ENCODE assay signal across 1 cellular context in the genomic region with DNA sequence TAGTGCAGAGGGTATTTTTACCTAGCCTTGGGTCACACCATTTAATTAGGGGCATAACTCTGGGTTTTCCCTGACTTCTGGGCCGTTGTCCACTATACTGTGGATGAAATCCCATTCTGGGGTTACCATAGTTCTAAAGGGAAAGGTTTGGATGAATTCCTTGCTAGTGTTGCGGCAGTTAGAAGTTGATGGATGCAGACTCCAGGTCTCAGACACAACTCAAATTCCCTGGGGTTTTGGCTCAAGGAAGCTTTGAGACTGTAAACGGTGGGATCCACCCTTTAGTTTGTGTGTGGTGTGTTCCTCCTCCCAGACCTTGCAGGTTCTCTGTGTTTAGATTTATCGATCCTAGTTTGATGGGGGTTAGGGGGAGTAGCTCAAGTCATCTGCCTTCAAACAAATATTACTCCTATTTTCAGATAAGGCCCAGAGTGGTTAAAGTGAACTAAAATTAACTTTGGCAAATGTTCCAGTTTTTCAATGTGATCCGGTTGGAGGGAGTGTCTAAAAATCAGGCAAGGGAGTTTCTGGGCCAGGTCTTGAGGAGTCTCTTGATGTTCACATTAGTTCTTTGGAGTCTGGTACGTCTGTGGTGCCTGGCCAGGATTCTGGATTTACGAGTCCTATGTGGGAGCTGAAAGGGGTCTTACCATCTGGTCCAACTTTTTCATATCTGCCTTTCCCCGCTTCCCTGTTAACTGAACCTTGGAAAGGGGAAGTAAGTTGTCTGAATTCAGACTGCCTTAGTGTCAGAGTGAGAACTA.
TF ChIP-seq lines count a peak whose summit lies in the region.

No MANE protein-coding gene starts in this region.

TF ChIP-seq in GM12878, 131 proteins besides CTCF, POLR2A, EP300 and RAD21:
- TF ChIP-seq CBX3 (IDR thresholded peaks at IDR 0.05; ENCODE audit: borderline replicate concordance, low read depth) (no peak), ZNF24 (IDR thresholded peaks at IDR 0.05) (no peak), MTA3 (IDR thresholded peaks at IDR 0.05; ENCODE audit: borderline replicate concordance, low read length) (no peak), SP1 (IDR thresholded peaks at IDR 0.05; ENCODE audit: low read depth, low read length) (no peak), DPF2 (IDR thresholded peaks at IDR 0.05) (no peak), PAX8 (IDR thresholded peaks at IDR 0.05) (0 out of 2 replicates have a peak, but pooled peaks have one; percentile 35), NBN (IDR thresholded peaks at IDR 0.05) (no peak), EZH2 (IDR thresholded peaks at IDR 0.05; ENCODE audit: borderline replicate concordance, control insufficient read depth, low read depth, low read length) (no peak), ZSCAN29 (IDR thresholded peaks at IDR 0.05) (no peak), RB1 (IDR thresholded peaks at IDR 0.05; ENCODE audit: borderline replicate concordance) (no peak), NR2C1 (IDR thresholded peaks at IDR 0.05) (no peak), IKZF2 (IDR thresholded peaks at IDR 0.05) (peak; percentile 51 to 53; a peak in 2 of 4 replicates), ELK1 (IDR thresholded peaks at IDR 0.05; ENCODE audit: low read depth, low read length) (no peak), IRF4 (IDR thresholded peaks at IDR 0.05; ENCODE audit: low read depth, low read length) (no peak), MEF2B (IDR thresholded peaks at IDR 0.05; ENCODE audit: partially characterized antibody, poor library complexity, severe bottlenecking) (no peak), ZNF622 (IDR thresholded peaks at IDR 0.05) (no peak), IKZF1 (conservative IDR thresholded peaks at IDR 0.05) (peak; percentile 57)
- TF ChIP-seq, protein P1, sequence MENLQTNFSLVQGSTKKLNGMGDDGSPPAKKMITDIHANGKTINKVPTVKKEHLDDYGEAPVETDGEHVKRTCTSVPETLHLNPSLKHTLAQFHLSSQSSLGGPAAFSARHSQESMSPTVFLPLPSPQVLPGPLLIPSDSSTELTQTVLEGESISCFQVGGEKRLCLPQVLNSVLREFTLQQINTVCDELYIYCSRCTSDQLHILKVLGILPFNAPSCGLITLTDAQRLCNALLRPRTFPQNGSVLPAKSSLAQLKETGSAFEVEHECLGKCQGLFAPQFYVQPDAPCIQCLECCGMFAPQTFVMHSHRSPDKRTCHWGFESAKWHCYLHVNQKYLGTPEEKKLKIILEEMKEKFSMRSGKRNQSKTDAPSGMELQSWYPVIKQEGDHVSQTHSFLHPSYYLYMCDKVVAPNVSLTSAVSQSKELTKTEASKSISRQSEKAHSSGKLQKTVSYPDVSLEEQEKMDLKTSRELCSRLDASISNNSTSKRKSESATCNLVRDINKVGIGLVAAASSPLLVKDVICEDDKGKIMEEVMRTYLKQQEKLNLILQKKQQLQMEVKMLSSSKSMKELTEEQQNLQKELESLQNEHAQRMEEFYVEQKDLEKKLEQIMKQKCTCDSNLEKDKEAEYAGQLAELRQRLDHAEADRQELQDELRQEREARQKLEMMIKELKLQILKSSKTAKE (IDR thresholded peaks at IDR 0.05; ENCODE audit: low read depth, poor library complexity, severe bottlenecking), result no peak
- TF ChIP-seq, protein P2, sequence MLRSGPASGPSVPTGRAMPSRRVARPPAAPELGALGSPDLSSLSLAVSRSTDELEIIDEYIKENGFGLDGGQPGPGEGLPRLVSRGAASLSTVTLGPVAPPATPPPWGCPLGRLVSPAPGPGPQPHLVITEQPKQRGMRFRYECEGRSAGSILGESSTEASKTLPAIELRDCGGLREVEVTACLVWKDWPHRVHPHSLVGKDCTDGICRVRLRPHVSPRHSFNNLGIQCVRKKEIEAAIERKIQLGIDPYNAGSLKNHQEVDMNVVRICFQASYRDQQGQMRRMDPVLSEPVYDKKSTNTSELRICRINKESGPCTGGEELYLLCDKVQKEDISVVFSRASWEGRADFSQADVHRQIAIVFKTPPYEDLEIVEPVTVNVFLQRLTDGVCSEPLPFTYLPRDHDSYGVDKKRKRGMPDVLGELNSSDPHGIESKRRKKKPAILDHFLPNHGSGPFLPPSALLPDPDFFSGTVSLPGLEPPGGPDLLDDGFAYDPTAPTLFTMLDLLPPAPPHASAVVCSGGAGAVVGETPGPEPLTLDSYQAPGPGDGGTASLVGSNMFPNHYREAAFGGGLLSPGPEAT (IDR thresholded peaks at IDR 0.05; ENCODE audit: low read depth), result 0 out of 2 replicates have a peak, but pooled peaks have one; percentile 43
- TF ChIP-seq, protein P3, sequence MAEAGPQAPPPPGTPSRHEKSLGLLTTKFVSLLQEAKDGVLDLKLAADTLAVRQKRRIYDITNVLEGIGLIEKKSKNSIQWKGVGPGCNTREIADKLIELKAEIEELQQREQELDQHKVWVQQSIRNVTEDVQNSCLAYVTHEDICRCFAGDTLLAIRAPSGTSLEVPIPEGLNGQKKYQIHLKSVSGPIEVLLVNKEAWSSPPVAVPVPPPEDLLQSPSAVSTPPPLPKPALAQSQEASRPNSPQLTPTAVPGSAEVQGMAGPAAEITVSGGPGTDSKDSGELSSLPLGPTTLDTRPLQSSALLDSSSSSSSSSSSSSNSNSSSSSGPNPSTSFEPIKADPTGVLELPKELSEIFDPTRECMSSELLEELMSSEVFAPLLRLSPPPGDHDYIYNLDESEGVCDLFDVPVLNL (IDR thresholded peaks at IDR 0.05; ENCODE audit: low read depth, low read length), result no peak
- TF ChIP-seq, protein P4, sequence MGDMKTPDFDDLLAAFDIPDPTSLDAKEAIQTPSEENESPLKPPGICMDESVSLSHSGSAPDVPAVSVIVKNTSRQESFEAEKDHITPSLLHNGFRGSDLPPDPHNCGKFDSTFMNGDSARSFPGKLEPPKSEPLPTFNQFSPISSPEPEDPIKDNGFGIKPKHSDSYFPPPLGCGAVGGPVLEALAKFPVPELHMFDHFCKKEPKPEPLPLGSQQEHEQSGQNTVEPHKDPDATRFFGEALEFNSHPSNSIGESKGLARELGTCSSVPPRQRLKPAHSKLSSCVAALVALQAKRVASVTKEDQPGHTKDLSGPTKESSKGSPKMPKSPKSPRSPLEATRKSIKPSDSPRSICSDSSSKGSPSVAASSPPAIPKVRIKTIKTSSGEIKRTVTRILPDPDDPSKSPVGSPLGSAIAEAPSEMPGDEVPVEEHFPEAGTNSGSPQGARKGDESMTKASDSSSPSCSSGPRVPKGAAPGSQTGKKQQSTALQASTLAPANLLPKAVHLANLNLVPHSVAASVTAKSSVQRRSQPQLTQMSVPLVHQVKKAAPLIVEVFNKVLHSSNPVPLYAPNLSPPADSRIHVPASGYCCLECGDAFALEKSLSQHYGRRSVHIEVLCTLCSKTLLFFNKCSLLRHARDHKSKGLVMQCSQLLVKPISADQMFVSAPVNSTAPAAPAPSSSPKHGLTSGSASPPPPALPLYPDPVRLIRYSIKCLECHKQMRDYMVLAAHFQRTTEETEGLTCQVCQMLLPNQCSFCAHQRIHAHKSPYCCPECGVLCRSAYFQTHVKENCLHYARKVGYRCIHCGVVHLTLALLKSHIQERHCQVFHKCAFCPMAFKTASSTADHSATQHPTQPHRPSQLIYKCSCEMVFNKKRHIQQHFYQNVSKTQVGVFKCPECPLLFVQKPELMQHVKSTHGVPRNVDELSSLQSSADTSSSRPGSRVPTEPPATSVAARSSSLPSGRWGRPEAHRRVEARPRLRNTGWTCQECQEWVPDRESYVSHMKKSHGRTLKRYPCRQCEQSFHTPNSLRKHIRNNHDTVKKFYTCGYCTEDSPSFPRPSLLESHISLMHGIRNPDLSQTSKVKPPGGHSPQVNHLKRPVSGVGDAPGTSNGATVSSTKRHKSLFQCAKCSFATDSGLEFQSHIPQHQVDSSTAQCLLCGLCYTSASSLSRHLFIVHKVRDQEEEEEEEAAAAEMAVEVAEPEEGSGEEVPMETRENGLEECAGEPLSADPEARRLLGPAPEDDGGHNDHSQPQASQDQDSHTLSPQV (IDR thresholded peaks at IDR 0.05), result no peak
